ENCODE assay signal across 23 cellular contexts in genomic region chr14:104438166-104438887, GRCh38.
DNase-seq lines count a peak whose midpoint lies in the region; ATAC-seq and TF ChIP-seq lines count a peak whose summit lies in the region.
"Had no signal": no experiment of that assay in that cellular context is flagged by ENCODE, and none has a peak within 500 bp of the region (broad histone marks: within the 10 kb centered on the region; RNA-seq: fewer than 3 reads in every experiment).

No MANE protein-coding gene starts in this region.

- no peak overlapping the region for H3K4me3 ChIP-seq in osteoblast (ENCODE audit: insufficient read depth, low read length)
- H3K4me3 ChIP-seq: K562, right lobe of liver, SJSA1 had no signal

- peak; percentile 44 for DNase-seq in activated CD8-positive, alpha-beta memory T cell treated with anti-CD3 and anti-CD28 coated beads for 24 hours
- DNase-seq in activated CD8-positive, alpha-beta memory T cell treated with anti-CD3 and anti-CD28 coated beads, Interleukin-2, amount 50 U/mL, for 4 hours, result no peak
- peak; percentile 16 for DNase-seq in D341Med (ENCODE audit: low spot score)
- peak; percentile 40 for DNase-seq in ecto neural progenitor cell (ENCODE audit: low spot score)
- DNase-seq in osteoblast (ENCODE audit: insufficient read length, low spot score, missing footprints), result peak; percentile 67
- DNase-seq in RKO (ENCODE audit: low spot score), result no peak
- DNase-seq in NOMO-1 (lab: John Stamatoyannopoulos, UW; ENCODE audit: unreplicated experiment in 2 of 2), result no peak
- DNase-seq: activated CD4-positive, alpha-beta T cell treated with anti-CD3 and anti-CD28 coated beads for 1 hour; activated naive CD8-positive, alpha-beta T cell treated with anti-CD3 and anti-CD28 coated beads, Interleukin-2, amount 10 ng/mL, durations not matched to agents 7 days and 5 days; BE2C; DMS53; HCEC 1CT; NCI-H1105 treated with DMSO at 0.1 percent for 48 hours; NCI-H2227 treated with DMSO at 0.1 percent for 48 hours; right lobe of liver; stimulated activated CD4-positive, alpha-beta T cell treated with anti-CD3 and anti-CD28 coated beads, Interleukin-4, amount 100 ng/mL, for 24 hours; T-helper 1 cell had no signal

- no peak for ATAC-seq in GM18873 (IDR thresholded peaks at IDR 0.05; ENCODE audit: low FRiP score, unreplicated experiment)
- ATAC-seq: activated T-helper 17 cell treated with anti-CD3 and anti-CD28 coated beads, Interleukin-2, amount 50 U/mL, for 72 hours; K562; natural killer cell treated with Interleukin-12 subunit alpha and Interleukin-12 subunit beta and Interleukin-15 and Interleukin-18, amount 100 ng/mL, for 72 hours; stimulated activated effector memory CD8-positive, alpha-beta T cell treated with anti-CD3 and anti-CD28 coated beads, Interleukin-12 subunit alpha, Interleukin-12 subunit beta, amount 100 ng/mL, for 72 hours had no signal

- no peaks in the 10 kb centered on the region for H3K79me2 ChIP-seq in osteoblast (ENCODE audit: insufficient read depth, low read length)

- no peaks in the 10 kb centered on the region for H3K27me3 ChIP-seq in osteoblast (ENCODE audit: insufficient read depth, low read length)
- H3K27me3 ChIP-seq: BE2C, right lobe of liver, SJSA1 had no signal

- H3K36me3 ChIP-seq in osteoblast (ENCODE audit: insufficient read depth, low read length), result no peaks in the 10 kb centered on the region
- H3K36me3 ChIP-seq: BE2C, right lobe of liver, SJSA1 had no signal

- no peaks in the 10 kb centered on the region for H3K4me1 ChIP-seq in osteoblast (ENCODE audit: insufficient read depth, low read length)
- H3K4me1 ChIP-seq: right lobe of liver, SJSA1 had no signal

- H4K20me1 ChIP-seq in osteoblast (ENCODE audit: insufficient read depth, low read length), result no peaks in the 10 kb centered on the region

- H3K4me2 ChIP-seq in osteoblast (ENCODE audit: insufficient read depth, low read length), result no peak overlapping the region

- H3K27ac ChIP-seq in osteoblast (ENCODE audit: low read depth, low read length), result no peak overlapping the region
- H3K27ac ChIP-seq: right lobe of liver, SJSA1 had no signal

- TF ChIP-seq CTCF in osteoblast (IDR thresholded peaks at IDR 0.05; ENCODE audit: extremely low read depth, low read depth, low read length), result no peak

- H2AFZ ChIP-seq in osteoblast (ENCODE audit: low read length), result no peak overlapping the region

- H3K9me3 ChIP-seq in osteoblast (ENCODE audit: low read depth, low read length), result no peaks in the 10 kb centered on the region
- H3K9me3 ChIP-seq: BE2C, right lobe of liver, SJSA1 had no signal

Comparison
In these comparisons a context has a peak if more than half of its experiments do, and no peak if none do; other contexts are left out.
1. DNase-seq: peak in activated CD8-positive, alpha-beta memory T cell treated with anti-CD3 and anti-CD28 coated beads for 24 hours (single experiment), D341Med (single experiment), ecto neural progenitor cell (single experiment) and osteoblast (single experiment); none in activated CD8-positive, alpha-beta memory T cell treated with anti-CD3 and anti-CD28 coated beads, Interleukin-2, amount 50 U/mL, for 4 hours (single experiment), RKO (single experiment) and NOMO-1 (0 of 2).